ENCODE assay signal across 1 cellular context in genomic region chr11:107457558-107458271, GRCh38.
TF ChIP-seq lines count a peak whose summit lies in the region.

Gene CWF19L2 (minus strand): TSS chr11:107457825. CDS start chr11:107457816, 9 bp downstream.

TF ChIP-seq in SK-N-SH, 30 proteins besides CTCF, POLR2A, EP300 and RAD21 (continued from another document):
- TF ChIP-seq, protein P1, sequence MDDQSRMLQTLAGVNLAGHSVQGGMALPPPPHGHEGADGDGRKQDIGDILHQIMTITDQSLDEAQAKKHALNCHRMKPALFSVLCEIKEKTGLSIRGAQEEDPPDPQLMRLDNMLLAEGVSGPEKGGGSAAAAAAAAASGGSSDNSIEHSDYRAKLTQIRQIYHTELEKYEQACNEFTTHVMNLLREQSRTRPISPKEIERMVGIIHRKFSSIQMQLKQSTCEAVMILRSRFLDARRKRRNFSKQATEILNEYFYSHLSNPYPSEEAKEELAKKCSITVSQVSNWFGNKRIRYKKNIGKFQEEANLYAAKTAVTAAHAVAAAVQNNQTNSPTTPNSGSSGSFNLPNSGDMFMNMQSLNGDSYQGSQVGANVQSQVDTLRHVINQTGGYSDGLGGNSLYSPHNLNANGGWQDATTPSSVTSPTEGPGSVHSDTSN (IDR thresholded peaks at IDR 0.05), result no peak
- no peak for TF ChIP-seq RFX5 (IDR thresholded peaks at IDR 0.05; ENCODE audit: low read length)
- no peak for TF ChIP-seq GATA2 (CRISPR knock-in tag; IDR thresholded peaks at IDR 0.05)
- no peak for TF ChIP-seq JUND (IDR thresholded peaks at IDR 0.05)
- TF ChIP-seq MEF2A (IDR thresholded peaks at IDR 0.05; ENCODE audit: borderline replicate concordance, low read depth), result no peak
- no peak for TF ChIP-seq USF2 (IDR thresholded peaks at IDR 0.05; ENCODE audit: borderline replicate concordance, low read depth, low read length)
- no peak for TF ChIP-seq SMC3 (IDR thresholded peaks at IDR 0.05; ENCODE audit: low read depth, low read length)
